In genomic region chr21:17231124-17231523, GRCh38 we compare ENCODE assay signal across 12 cellular contexts.
DNase-seq lines count a peak whose midpoint lies in the region; ATAC-seq and TF ChIP-seq lines count a peak whose summit lies in the region.
"Had no signal": no experiment of that assay in that cellular context is flagged by ENCODE, and none has a peak within 500 bp of the region (broad histone marks: within the 10 kb centered on the region; RNA-seq: fewer than 3 reads in every experiment).

No MANE protein-coding gene starts in this region.

- no peak overlapping the region for H2BK12ac ChIP-seq in mesenchymal stem cell (ENCODE audit: low read length in 2 of 2)

- TF ChIP-seq CTCF in 22Rv1 (IDR thresholded peaks at IDR 0.05) (peak; percentile 38; the same call in 1 of the 2 replicates), fibroblast of mammary gland (conservative IDR thresholded peaks at IDR 0.05; ENCODE audit: control insufficient read depth, insufficient read depth, low read depth, low read length) (peak; percentile 12)

- H3K9me3 ChIP-seq in mesenchymal stem cell (ENCODE audit: control insufficient read depth, low read length): peaks cover 28% of the 10 kb centered on the region

- no peak overlapping the region for H3K4ac ChIP-seq in mesenchymal stem cell (ENCODE audit: low read depth in 1 of 2, low read length in 2 of 2)

- no peaks in the 10 kb centered on the region for H3K36me3 ChIP-seq in mesenchymal stem cell (ENCODE audit: control insufficient read depth in 1 of 2, insufficient read depth in 2 of 2, low read depth in 1 of 2, low read length in 2 of 2)
- H3K36me3 ChIP-seq: BLaER1 treated with 17β-estradiol and CSF1 and Interleukin-3, amounts not matched to agents 10 nM and 100 nM had no signal

- H3K23ac ChIP-seq in mesenchymal stem cell (ENCODE audit: low read length in 2 of 2): no peak overlapping the region

- H2AFZ ChIP-seq in mesenchymal stem cell (ENCODE audit: low read depth, low read length): no peak overlapping the region

- 68% methylated on average over 1 of the region's 2 CpGs for WGBS in mesenchymal stem cell

- no peak overlapping the region for H3K14ac ChIP-seq in mesenchymal stem cell (ENCODE audit: low read length in 2 of 2)

- H3K4me3 ChIP-seq in fibroblast of mammary gland (ENCODE audit: control insufficient read depth, low read depth, low read length) (no peak overlapping the region), mesenchymal stem cell (ENCODE audit: insufficient read depth in 1 of 2, low read depth in 1 of 2, low read length in 2 of 2) (no peak overlapping the region)
- H3K4me3 ChIP-seq: BLaER1 treated with 17β-estradiol and CSF1 and Interleukin-3, amounts not matched to agents 10 nM and 100 nM; GM12878 had no signal

- H3K9ac ChIP-seq in mesenchymal stem cell (ENCODE audit: low read length): no peak overlapping the region
- H3K9ac ChIP-seq: BLaER1 treated with 17β-estradiol and CSF1 and Interleukin-3, amounts not matched to agents 10 nM and 100 nM had no signal

- no peaks in the 10 kb centered on the region for H3K79me1 ChIP-seq in mesenchymal stem cell (replicated peaks; ENCODE audit: low read length, poor library complexity, severe bottlenecking)

- H3K4me2 ChIP-seq in mesenchymal stem cell (ENCODE audit: low read length, poor library complexity, severe bottlenecking): no peak overlapping the region
- H3K4me2 ChIP-seq: BLaER1 treated with 17β-estradiol and CSF1 and Interleukin-3, amounts not matched to agents 10 nM and 100 nM had no signal

- no peak overlapping the region for H2AK5ac ChIP-seq in mesenchymal stem cell (ENCODE audit: low read length, severe bottlenecking)

- no peak overlapping the region for H4K91ac ChIP-seq in mesenchymal stem cell (ENCODE audit: low read length)

- no peak overlapping the region for H3K18ac ChIP-seq in mesenchymal stem cell (ENCODE audit: low read depth in 1 of 2, low read length in 2 of 2)

- no peak overlapping the region for H4K8ac ChIP-seq in mesenchymal stem cell (ENCODE audit: low read length)

- ATAC-seq in GM21737 (IDR thresholded peaks at IDR 0.05; ENCODE audit: unreplicated experiment): no peak
- ATAC-seq: GM12878 had no signal

- H2BK120ac ChIP-seq in mesenchymal stem cell (ENCODE audit: low read depth, low read length): no peak overlapping the region

- H2BK15ac ChIP-seq in mesenchymal stem cell (ENCODE audit: low read depth, poor library complexity, severe bottlenecking): no peak overlapping the region

- peak; percentile 3 for DNase-seq in HuH-7 (ENCODE audit: low spot score)
- DNase-seq in RKO (ENCODE audit: low spot score): peak; percentile 25
- no peak for DNase-seq in fibroblast of mammary gland (ENCODE audit: low read depth)
- no peak for DNase-seq in activated CD4-positive, alpha-beta T cell treated with anti-CD3 and anti-CD28 coated beads for 4 hours
- DNase-seq in mesenchymal stem cell: no peak
- DNase-seq: HCEC 1CT, NCI-H1092, T-helper 1 cell had no signal

- no peak overlapping the region for H2BK5ac ChIP-seq in mesenchymal stem cell (ENCODE audit: low read depth, low read length, poor library complexity, severe bottlenecking)

- H3K27ac ChIP-seq in 22Rv1 (no peak overlapping the region), mesenchymal stem cell (ENCODE audit: low read length, poor library complexity, severe bottlenecking) (no peak overlapping the region)
- H3K27ac ChIP-seq: BLaER1 treated with 17β-estradiol and CSF1 and Interleukin-3, amounts not matched to agents 10 nM and 100 nM had no signal

- no peaks in the 10 kb centered on the region for H3K27me3 ChIP-seq in mesenchymal stem cell (ENCODE audit: control insufficient read depth in 1 of 2, insufficient read depth in 1 of 2, low read length in 2 of 2)
- H3K27me3 ChIP-seq: BLaER1 treated with 17β-estradiol and CSF1 and Interleukin-3, amounts not matched to agents 10 nM and 100 nM had no signal

- no peaks in the 10 kb centered on the region for H3K4me1 ChIP-seq in mesenchymal stem cell (ENCODE audit: control insufficient read depth, insufficient read depth, low read depth, low read length)
- H3K4me1 ChIP-seq: BLaER1 treated with 17β-estradiol and CSF1 and Interleukin-3, amounts not matched to agents 10 nM and 100 nM had no signal

Comparison
In these comparisons a context has a peak if more than half of its experiments do, and no peak if none do; other contexts are left out.
1. DNase-seq: peak in HuH-7 (single experiment) and RKO (single experiment); none in fibroblast of mammary gland (single experiment), activated CD4-positive, alpha-beta T cell treated with anti-CD3 and anti-CD28 coated beads for 4 hours (0 of 2) and mesenchymal stem cell (single experiment).